Comparison of ENCODE assay signal across 27 cellular contexts in genomic region chr6:150914372-150914771, GRCh38.
"Had no signal": no experiment of that assay in that cellular context is flagged by ENCODE, and none has a peak within 500 bp of the region (broad histone marks: within the 10 kb centered on the region; RNA-seq: fewer than 3 reads in every experiment).

No MANE protein-coding gene starts in this region.

- H3K4me1 Mint-ChIP-seq: activated CD4-positive, alpha-beta memory T cell treated with anti-CD3 and anti-CD28 coated beads, Interleukin-2, amount 10 ng/mL, durations not matched to agents 7 days and 5 days; activated CD4-positive, alpha-beta T cell treated with anti-CD3 and anti-CD28 coated beads, Interleukin-2, amount 10 ng/mL, durations not matched to agents 7 days and 5 days had no signal

- H3K27me3 ChIP-seq: brain microvascular endothelial cell, colonic mucosa, esophagus squamous epithelium had no signal

- DNase-seq: activated CD4-positive, alpha-beta memory T cell treated with anti-CD3 and anti-CD28 coated beads, Interleukin-2, amount 10 ng/mL, durations not matched to agents 7 days and 5 days; activated CD4-positive, alpha-beta T cell treated with anti-CD3 and anti-CD28 coated beads for 1 hour; activated CD4-positive, alpha-beta T cell treated with anti-CD3 and anti-CD28 coated beads for 4 hours; activated CD4-positive, alpha-beta T cell treated with anti-CD3 and anti-CD28 coated beads, Interleukin-2, amount 10 ng/mL, durations not matched to agents 7 days and 5 days; activated CD4-positive, alpha-beta T cell treated with anti-CD3 and anti-CD28 coated beads, Interleukin-2, amount 50 U/mL, for 4 hours; activated CD8-positive, alpha-beta memory T cell treated with anti-CD3 and anti-CD28 coated beads, Interleukin-2, amount 50 U/mL, for 48 hours; activated gamma-delta T cell treated with Interleukin-2 at 50 U/mL for 16 hours; activated naive CD4-positive, alpha-beta T cell treated with anti-CD3 and anti-CD28 coated beads, Interleukin-2, amount 50 U/mL, for 16 hours; activated naive CD4-positive, alpha-beta T cell treated with Interleukin-2 at 50 U/mL for 16 hours; activated T-cell treated with anti-CD3 and anti-CD28 coated beads for 4 hours; activated T-cell treated with anti-CD3 and anti-CD28 coated beads, Interleukin-2, amount 50 U/mL, for 24 hours; activated T-cell treated with anti-CD3 and anti-CD28 coated beads, Interleukin-2, amount 50 U/mL, for 72 hours; amniotic stem cell; anterior cingulate cortex; brain microvascular endothelial cell; caudate nucleus; colonic mucosa; effector CD8-positive, alpha-beta T cell; esophagus squamous epithelium; foreskin fibroblast; T-helper 2 cell had no signal

- H3K27me3 Mint-ChIP-seq: activated CD4-positive, alpha-beta memory T cell treated with anti-CD3 and anti-CD28 coated beads, Interleukin-2, amount 10 ng/mL, durations not matched to agents 7 days and 5 days; activated CD4-positive, alpha-beta T cell treated with anti-CD3 and anti-CD28 coated beads, Interleukin-2, amount 10 ng/mL, durations not matched to agents 7 days and 5 days; activated naive CD8-positive, alpha-beta T cell; activated T-cell treated with anti-CD3 and anti-CD28 coated beads, Interleukin-2, amount 50 U/mL, for 24 hours had no signal

- H3K4me3 Mint-ChIP-seq: activated CD4-positive, alpha-beta memory T cell treated with anti-CD3 and anti-CD28 coated beads, Interleukin-2, amount 10 ng/mL, durations not matched to agents 7 days and 5 days; activated CD4-positive, alpha-beta T cell treated with anti-CD3 and anti-CD28 coated beads, Interleukin-2, amount 10 ng/mL, durations not matched to agents 7 days and 5 days; activated naive CD8-positive, alpha-beta T cell; activated T-cell treated with anti-CD3 and anti-CD28 coated beads, Interleukin-2, amount 50 U/mL, for 24 hours; activated T-cell treated with anti-CD3 and anti-CD28 coated beads, Interleukin-2, amount 50 U/mL, for 72 hours had no signal

- H3K9me3 Mint-ChIP-seq: activated CD4-positive, alpha-beta memory T cell treated with anti-CD3 and anti-CD28 coated beads, Interleukin-2, amount 10 ng/mL, durations not matched to agents 7 days and 5 days; activated T-cell treated with anti-CD3 and anti-CD28 coated beads, Interleukin-2, amount 50 U/mL, for 24 hours had no signal

- H3K4me1 ChIP-seq: colonic mucosa, esophagus squamous epithelium had no signal

- H3K9me3 ChIP-seq: colonic mucosa, esophagus squamous epithelium had no signal

- ATAC-seq: activated T-cell treated with anti-CD3 and anti-CD28 coated beads, Interleukin-2, amount 50 U/mL, for 72 hours had no signal

- H3K27ac ChIP-seq: colonic mucosa, epithelial cell of prostate had no signal

- H3K36me3 ChIP-seq: colonic mucosa had no signal

- H3K27ac Mint-ChIP-seq: activated CD4-positive, alpha-beta memory T cell treated with anti-CD3 and anti-CD28 coated beads, Interleukin-2, amount 10 ng/mL, durations not matched to agents 7 days and 5 days; activated CD4-positive, alpha-beta T cell treated with anti-CD3 and anti-CD28 coated beads, Interleukin-2, amount 10 ng/mL, durations not matched to agents 7 days and 5 days; activated naive CD8-positive, alpha-beta T cell; activated T-cell treated with anti-CD3 and anti-CD28 coated beads, Interleukin-2, amount 50 U/mL, for 24 hours; activated T-cell treated with anti-CD3 and anti-CD28 coated beads, Interleukin-2, amount 50 U/mL, for 72 hours had no signal

- H3K4me3 ChIP-seq: colonic mucosa, esophagus squamous epithelium had no signal

- FAIRE-seq: astrocyte, endometrium, endothelial cell of umbilical vein, frontal cortex had no signal
